Comparison of ENCODE assay signal across 8 cellular contexts in the genomic region with DNA sequence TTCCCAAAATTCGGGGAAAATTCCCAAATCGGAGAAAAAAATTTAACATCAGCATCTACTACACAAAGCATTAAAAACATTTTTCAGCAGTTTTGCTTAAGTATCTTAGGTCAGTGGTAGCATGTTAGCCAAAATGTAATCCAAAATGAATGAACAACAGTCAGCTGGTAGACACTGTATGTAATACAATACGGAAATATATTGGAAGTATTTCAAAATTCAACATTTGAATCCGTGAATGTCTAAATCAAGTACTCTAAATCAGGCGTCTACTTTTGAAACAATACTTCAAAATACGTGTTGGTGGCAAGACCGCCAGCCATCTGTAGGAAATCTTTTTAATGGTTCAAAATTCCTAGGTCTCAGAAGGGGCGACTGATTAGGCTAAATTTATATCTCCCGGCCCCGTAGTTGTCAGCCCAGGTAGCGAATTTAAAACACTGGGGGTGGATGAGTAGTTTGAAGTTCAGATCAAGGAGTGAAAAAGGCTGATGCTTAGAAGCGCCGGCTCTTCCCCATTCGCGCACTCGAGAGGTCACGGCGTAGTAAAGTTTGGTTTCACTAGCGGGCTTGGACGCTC.
DNase-seq lines count a peak whose midpoint lies in the region; ATAC-seq and TF ChIP-seq lines count a peak whose summit lies in the region.

No MANE protein-coding gene starts in this region.

- peak overlapping the region; percentile 81 for H2AFZ ChIP-seq in Loucy (ENCODE audit: low read length)

- peaks cover 59% of the 10 kb centered on the region for H3K79me2 ChIP-seq in Loucy (ENCODE audit: insufficient read depth, low read length)

- H3K4me3 ChIP-seq in Loucy (ENCODE audit: low read length, poor library complexity, severe bottlenecking) (peak overlapping the region; percentile 97), adipocyte (ENCODE audit: low read length) (peak overlapping the region; percentile 89), iPS-15b (ENCODE audit: low read depth, low read length) (peak overlapping the region; percentile 91)

- peak; percentile 13 for ATAC-seq in GM21825 (IDR thresholded peaks at IDR 0.05; ENCODE audit: unreplicated experiment)

- no peaks in the 10 kb centered on the region for H3K36me3 ChIP-seq in Loucy (ENCODE audit: insufficient read depth, low read length)
- H3K36me3 ChIP-seq in adipocyte (ENCODE audit: control insufficient read depth, insufficient read depth, low read length, severe bottlenecking): peaks cover 18% of the 10 kb centered on the region
- H3K36me3 ChIP-seq in iPS-15b (ENCODE audit: control insufficient read depth, insufficient read depth, low read length): no peaks in the 10 kb centered on the region

- TF ChIP-seq CTCF in Loucy (conservative IDR thresholded peaks at IDR 0.05; ENCODE audit: low read length): no peak

- peak overlapping the region; percentile 98 for H3K4me2 ChIP-seq in Loucy (ENCODE audit: low read depth, low read length, poor library complexity, severe bottlenecking)

- H4K20me1 ChIP-seq in Loucy (ENCODE audit: insufficient read depth, low read length, poor library complexity, severe bottlenecking): peaks cover 53% of the 10 kb centered on the region

- no peaks in the 10 kb centered on the region for H3K27me3 ChIP-seq in Loucy (ENCODE audit: insufficient read depth, low read length, poor library complexity, severe bottlenecking)
- H3K27me3 ChIP-seq in adipocyte (replicated peaks; ENCODE audit: control insufficient read depth, insufficient read depth, low read length): no peaks in the 10 kb centered on the region
- no peaks in the 10 kb centered on the region for H3K27me3 ChIP-seq in iPS-15b (ENCODE audit: control insufficient read depth, insufficient read depth, low read length)

- H3K9me2 ChIP-seq in Loucy (replicated peaks; ENCODE audit: low read depth, low read length): no peaks in the 10 kb centered on the region

- H3K4me1 ChIP-seq in Loucy (ENCODE audit: insufficient read depth, low read length, poor library complexity, severe bottlenecking): peaks cover 50% of the 10 kb centered on the region
- peaks cover 39% of the 10 kb centered on the region for H3K4me1 ChIP-seq in adipocyte (ENCODE audit: control insufficient read depth, insufficient read depth, low read length)
- peaks cover 11% of the 10 kb centered on the region for H3K4me1 ChIP-seq in iPS-15b (ENCODE audit: control insufficient read depth, insufficient read depth, low read length)

- no peaks in the 10 kb centered on the region for H3F3A ChIP-seq in Loucy (ENCODE audit: low read depth)

- peak; percentile 75 for DNase-seq in NCI-H748 (lab: John Stamatoyannopoulos, UW; ENCODE audit: unreplicated experiment)
- no peak for DNase-seq in NCI-H748 treated with DMSO at 0.1 percent for 48 hours (lab: John Stamatoyannopoulos, UW)
- DNase-seq in adipocyte (ENCODE audit: low read depth): peak; percentile 81
- DNase-seq in stimulated activated CD4-positive, alpha-beta T cell treated with anti-CD3 and anti-CD28 coated beads, Interleukin-4, amount 100 ng/mL, for 1 hour: peak; percentile 44
- no peak for DNase-seq in MV-4-11 (lab: John Stamatoyannopoulos, UW)

- H3K9me3 ChIP-seq in Loucy (ENCODE audit: insufficient read depth, low read depth, low read length) (no peaks in the 10 kb centered on the region), adipocyte (ENCODE audit: control insufficient read depth, low read length) (no peaks in the 10 kb centered on the region), iPS-15b (ENCODE audit: control insufficient read depth, insufficient read depth, low read length) (no peaks in the 10 kb centered on the region)

- H3K9ac ChIP-seq in Loucy (ENCODE audit: low read depth, low read length, poor library complexity, severe bottlenecking) (peak overlapping the region; percentile 93), adipocyte (ENCODE audit: low read length) (peak overlapping the region; percentile 97), iPS-15b (ENCODE audit: low read depth, low read length) (peak overlapping the region; percentile 90)

Comparison
In these comparisons a context has a peak if more than half of its experiments do, and no peak if none do; other contexts are left out.
1. DNase-seq: peak in NCI-H748 (single experiment), adipocyte (single experiment) and stimulated activated CD4-positive, alpha-beta T cell treated with anti-CD3 and anti-CD28 coated beads, Interleukin-4, amount 100 ng/mL, for 1 hour (single experiment); none in NCI-H748 treated with DMSO at 0.1 percent for 48 hours (single experiment) and MV-4-11 (single experiment).
2. Peak in every context shown above with its lines, with median percentiles within 50 percentile points of each other: H3K4me3 ChIP-seq and H3K9ac ChIP-seq.